In the genomic region with DNA sequence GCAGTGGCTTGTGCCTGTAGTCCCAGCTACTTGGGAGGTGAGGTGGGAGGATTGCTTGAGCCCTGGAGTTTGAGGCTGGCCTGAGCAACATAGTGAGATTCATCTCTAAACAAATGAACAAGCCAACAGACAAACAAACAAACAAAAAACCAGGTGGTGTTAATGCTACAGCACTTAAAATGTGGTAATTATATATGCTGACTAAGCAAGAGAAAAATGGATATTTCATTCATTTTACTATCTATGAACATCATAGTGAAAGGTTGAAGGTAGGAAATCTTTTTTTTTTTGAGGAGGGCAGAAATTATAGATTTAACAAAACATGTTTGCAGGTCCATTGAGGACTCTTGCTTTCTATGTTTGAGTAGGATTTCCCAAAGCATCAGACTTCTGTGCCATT, we compare ENCODE assay signal across 30 cellular contexts.
"Had no signal": no experiment of that assay in that cellular context is flagged by ENCODE, and none has a peak within 500 bp of the region (broad histone marks: within the 10 kb centered on the region; RNA-seq: fewer than 3 reads in every experiment).

No MANE protein-coding gene starts in this region.

- H3K9ac ChIP-seq: neural progenitor cell, parathyroid adenoma had no signal

- H3K27me3 ChIP-seq: neural progenitor cell, ovary, spleen, stomach, thyroid gland, tibial nerve, upper lobe of left lung, vagina had no signal

- H3K27ac Mint-ChIP-seq: natural killer cell; nephron; neural progenitor cell; progenitor cell of endocrine pancreas; stimulated activated memory B cell treated with anti-CD40 and anti-IgM and Interleukin-4, amounts not matched to agents 10 μg/mL and 1 μg/mL and 100 μg/mL, for 72 hours; stimulated activated naive CD8-positive, alpha-beta T cell treated with anti-CD3 and anti-CD28 coated beads, Interleukin-15, Interleukin-2, amounts not matched to agents 100 ng/mL and 50 ng/mL, for 24 hours had no signal

- H3K4me3 Mint-ChIP-seq: natural killer cell; nephron; neural progenitor cell; stimulated activated memory B cell treated with anti-CD40 and anti-IgM and Interleukin-4, amounts not matched to agents 10 μg/mL and 1 μg/mL and 100 μg/mL, for 72 hours; stimulated activated naive CD8-positive, alpha-beta T cell treated with anti-CD3 and anti-CD28 coated beads, Interleukin-15, Interleukin-2, amounts not matched to agents 100 ng/mL and 50 ng/mL, for 24 hours had no signal

- H3K36me3 Mint-ChIP-seq: natural killer cell; neural progenitor cell; stimulated activated memory B cell treated with anti-CD40 and anti-IgM and Interleukin-4, amounts not matched to agents 10 μg/mL and 1 μg/mL and 100 μg/mL, for 72 hours had no signal

- H3K9me3 ChIP-seq: ovary, psoas muscle, spleen, stomach, thoracic aorta, thyroid gland, tibial nerve, upper lobe of left lung, vagina had no signal

- H3K4me1 ChIP-seq: parathyroid adenoma, psoas muscle, spleen, stomach, thyroid gland, tibial nerve, upper lobe of left lung, vagina had no signal

- FAIRE-seq: urothelium cell line had no signal

- ATAC-seq: natural killer cell; psoas muscle; right cardiac atrium; sciatic nerve; stimulated activated memory B cell treated with anti-CD40 and anti-IgM and Interleukin-4, amounts not matched to agents 10 μg/mL and 1 μg/mL and 100 μg/mL, for 72 hours had no signal

- H3K27ac ChIP-seq: neural progenitor cell, ovary, parathyroid adenoma, psoas muscle, skin epidermis, spleen, stomach, thoracic aorta, thyroid gland, tibial nerve, upper lobe of left lung, vagina had no signal

- DNase-seq: natural killer cell; occipital lobe; ovary; posterior cingulate gyrus; psoas muscle; right cardiac atrium; spleen; stimulated activated CD4-positive, alpha-beta T cell treated with anti-CD3 and anti-CD28 coated beads, Interleukin-12 subunit alpha, Interleukin-12 subunit beta, amount 100 ng/mL, for 4 hours; stimulated activated CD4-positive, alpha-beta T cell treated with anti-CD3 and anti-CD28 coated beads, Interleukin-1b, Interleukin-23, amount 100 ng/mL, for 48 hours; stimulated activated CD4-positive, alpha-beta T cell treated with anti-CD3 and anti-CD28 coated beads, Interleukin-4, amount 100 ng/mL, for 1 hour; stimulated activated CD4-positive, alpha-beta T cell treated with anti-CD3 and anti-CD28 coated beads, Interleukin-4, amount 100 ng/mL, for 4 hours; stimulated activated CD8-positive, alpha-beta memory T cell treated with anti-CD3 and anti-CD28 coated beads, Interleukin-4, amount 100 ng/mL, for 48 hours; stimulated activated naive CD4-positive, alpha-beta T cell treated with Interleukin-2 at 50 U/mL for 16 hours; stomach; thyroid gland; trophoblast cell; upper lobe of left lung had no signal

- H3K4me1 Mint-ChIP-seq: natural killer cell; nephron; stimulated activated memory B cell treated with anti-CD40 and anti-IgM and Interleukin-4, amounts not matched to agents 10 μg/mL and 1 μg/mL and 100 μg/mL, for 72 hours had no signal

- H3K36me3 ChIP-seq: neural progenitor cell, ovary, spleen, stomach, thoracic aorta, thyroid gland, tibial nerve, upper lobe of left lung, vagina had no signal

- H3K9me3 Mint-ChIP-seq: natural killer cell; nephron; stimulated activated memory B cell treated with anti-CD40 and anti-IgM and Interleukin-4, amounts not matched to agents 10 μg/mL and 1 μg/mL and 100 μg/mL, for 72 hours; stimulated activated naive CD8-positive, alpha-beta T cell treated with anti-CD3 and anti-CD28 coated beads, Interleukin-15, Interleukin-2, amounts not matched to agents 100 ng/mL and 50 ng/mL, for 24 hours had no signal

- H3K4me2 ChIP-seq: neural progenitor cell, smooth muscle cell had no signal

- H2AFZ ChIP-seq: neural progenitor cell, parathyroid adenoma had no signal

- H3K4me3 ChIP-seq: neural progenitor cell, ovary, psoas muscle, skin epidermis, smooth muscle cell, spleen, stomach, thoracic aorta, thyroid gland, tibial nerve, upper lobe of left lung, vagina had no signal

- H3K79me2 ChIP-seq: parathyroid adenoma had no signal
